Comparison of ENCODE assay signal across 9 cellular contexts in genomic region chr17:17032131-17032692, GRCh38. TPM values are rescaled to one million over a fixed set of nuclear protein-coding genes. Genes with fewer than 3 reads are reported as not detected.
DNase-seq lines count a peak whose midpoint lies in the region; ATAC-seq, FAIRE-seq and TF ChIP-seq lines count a peak whose summit lies in the region.
"Had no signal": no experiment of that assay in that cellular context is flagged by ENCODE, and none has a peak within 500 bp of the region (broad histone marks: within the 10 kb centered on the region; RNA-seq: fewer than 3 reads in every experiment).

No MANE protein-coding gene starts in this region.

- H3K79me1 ChIP-seq in H1 (ENCODE audit: low read depth, low read length): no peaks in the 10 kb centered on the region

- no peak overlapping the region for H3K4ac ChIP-seq in H1 (replicated peaks; ENCODE audit: insufficient read length, low read depth, low read length)

- H3K4me3 Mint-ChIP-seq in type B pancreatic cell: no peak overlapping the region

- H4K5ac ChIP-seq in H1 (ENCODE audit: insufficient read length, low read depth, low read length): no peak overlapping the region

- no peak for TF ChIP-seq POLR2A in H1 (IDR thresholded peaks at IDR 0.05; ENCODE audit: control extremely low read depth in 1 of 2, low read depth in 2 of 2, low read length in 2 of 2)

- H3K27ac ChIP-seq in H1 (ENCODE audit: low read depth, low read length) (no peak overlapping the region), lung (ENCODE audit: low read depth in 1 of 2, low read length in 1 of 2) (peak overlapping the region; percentile 73 to 75)

- TF ChIP-seq CTCF in H1 (IDR thresholded peaks at IDR 0.05; ENCODE audit: control extremely low read depth in 1 of 3, insufficient read depth in 1 of 3, low read depth in 1 of 3, low read length in 3 of 3): peak in 1 of 3 experiments; percentile 4; a peak in 1 of 4 replicates
- no peak for TF ChIP-seq CTCF in lung (IDR thresholded peaks at IDR 0.05; ENCODE audit: control extremely low read depth, extremely low read depth)
- TF ChIP-seq CTCF in type B pancreatic cell (conservative IDR thresholded peaks at IDR 0.05): no peak

- H2BK15ac ChIP-seq in H1 (ENCODE audit: low read length): no peak overlapping the region

- no peak for TF ChIP-seq EP300 in H1 (IDR thresholded peaks at IDR 0.05; ENCODE audit: borderline replicate concordance in 1 of 2, low read depth in 2 of 2, low read length in 2 of 2)

- H3K56ac ChIP-seq in H1 (replicated peaks; ENCODE audit: insufficient read length, low read depth, low read length): no peak overlapping the region

- H2BK20ac ChIP-seq in H1 (ENCODE audit: low read length): no peak overlapping the region

- no peak overlapping the region for H2AFZ ChIP-seq in H1 (ENCODE audit: low read length)

- no peaks in the 10 kb centered on the region; a peak in 1 of 7 replicates for H3K27me3 ChIP-seq in H1 (replicated peaks in 1 of 4; ENCODE audit: control insufficient read depth in 3 of 4, extremely low read depth in 1 of 4, insufficient read depth in 3 of 4, low read length in 3 of 4)
- H3K27me3 ChIP-seq in lung (ENCODE audit: control insufficient read depth, insufficient read depth): no peaks in the 10 kb centered on the region

- H2BK12ac ChIP-seq in H1 (ENCODE audit: low read depth, low read length): no peak overlapping the region

- no peak overlapping the region for H3K23ac ChIP-seq in H1 (ENCODE audit: insufficient read length)

- no peaks in the 10 kb centered on the region for H4K20me1 ChIP-seq in H1 (replicated peaks in 1 of 2; ENCODE audit: control insufficient read depth in 1 of 2, insufficient read depth in 2 of 2, low read length in 2 of 2)

- H3K4me1 Mint-ChIP-seq in type B pancreatic cell (ENCODE audit: unreplicated experiment): peaks cover 38% of the 10 kb centered on the region

- no peaks in the 10 kb centered on the region for H3K9me3 Mint-ChIP-seq in type B pancreatic cell

- peak in 1 of 2 experiments; percentile 4; a peak in 1 of 4 replicates for TF ChIP-seq RAD21 in H1 (IDR thresholded peaks at IDR 0.05 in 1 of 2, conservative IDR thresholded peaks at IDR 0.05 in 1 of 2; ENCODE audit: low read depth in 2 of 2, low read length in 2 of 2)

- H2AK5ac ChIP-seq in H1 (ENCODE audit: low read depth, low read length): no peak overlapping the region

- no peak overlapping the region for H3K9ac ChIP-seq in H1 (replicated peaks in 1 of 4; ENCODE audit: extremely low read depth in 1 of 4, low read depth in 3 of 4, low read length in 3 of 4)

- POLR2A ChIA-PET in H1 (lab: Charles Lee; ENCODE audit: partially characterized antibody): no interaction called here

- no peaks in the 10 kb centered on the region for H3K36me3 Mint-ChIP-seq in type B pancreatic cell

- 90% methylated on average over 13 of the region's 13 CpGs; no CpG with 5 or more reads in 1 of the 2 experiments for WGBS in H1 (ENCODE audit: extremely low coverage in 1 of 2, insufficient coverage in 1 of 2, insufficient read length in 1 of 2, insufficient replicate concordance in 2 of 2, low coverage in 1 of 2, low lambda C conversion rate in 2 of 2, missing lambda C conversion rate in 1 of 2), 2 experiments
- 47 to 72% methylated on average over 13 of the region's 13 CpGs for WGBS in lung, 2 donors

- no peak overlapping the region for H4K91ac ChIP-seq in H1 (replicated peaks; ENCODE audit: insufficient read length, low read length)

- no peak overlapping the region for H3K18ac ChIP-seq in H1 (ENCODE audit: extremely low read depth, low read length)

- DNase-seq in RCC 7860 (ENCODE audit: low spot score) (peak; percentile 62), H1 (ENCODE audit: low read depth in 1 of 2, low spot score in 2 of 2) (no peak), lung (ENCODE audit: low spot score) (no peak), type B pancreatic cell (ENCODE audit: extremely low spot score, unreplicated experiment) (no peak), NOMO-1 (lab: John Stamatoyannopoulos, UW; ENCODE audit: unreplicated experiment in 2 of 2) (no peak), NCI-H187 (lab: John Stamatoyannopoulos, UW) (no peak)
- no peak for DNase-seq in activated CD4-positive, alpha-beta T cell treated with anti-CD3 and anti-CD28 coated beads, Interleukin-2, amount 50 U/mL, for 48 hours
- DNase-seq: NCI-H2171; stimulated activated CD4-positive, alpha-beta T cell treated with anti-CD3 and anti-CD28 coated beads, Interleukin-15, amount 100 ng/mL, for 24 hours had no signal

- no peaks in the 10 kb centered on the region for H3K27me3 Mint-ChIP-seq in type B pancreatic cell

- peak; percentile 19 for ATAC-seq in lung (ENCODE audit: insufficient read depth, low FRiP score)

- CTCF ChIA-PET in H1 (lab: Charles Lee; ENCODE audit: partially characterized antibody): interaction anchor here (0.7 to 1.7 kb wide), 7 partner anchors 9 to 114 kb away, joined by 3 to 5 read pairs (median 3); no protein-coding TSS in a partner anchor

- H3K79me2 ChIP-seq in H1 (ENCODE audit: control insufficient read depth in 1 of 2, insufficient read depth in 2 of 2, low read length in 2 of 2): no peaks in the 10 kb centered on the region

- H3K4me3 ChIP-seq in H1 (ENCODE audit: extremely low read depth in 1 of 4, insufficient read depth in 2 of 4, low read depth in 3 of 4, low read length in 4 of 4) (no peak overlapping the region), lung (no peak overlapping the region)

- H3K4me1 ChIP-seq in H1 (replicated peaks in 1 of 4; ENCODE audit: control insufficient read depth in 3 of 4, insufficient read depth in 4 of 4, low read length in 3 of 4): peaks cover 5 to 24% (median 15%) of the 10 kb centered on the region in 4 experiments
- peaks cover 0 to 19% of the 10 kb centered on the region in 2 donors for H3K4me1 ChIP-seq in lung (ENCODE audit: control insufficient read depth in 2 of 2, insufficient read depth in 2 of 2, low read length in 2 of 2)

- H2BK120ac ChIP-seq in H1 (replicated peaks; ENCODE audit: low read depth, low read length): no peak overlapping the region

- H2BK5ac ChIP-seq in H1 (ENCODE audit: low read depth, low read length): peak overlapping the region; percentile 20; the same call in 1 of the 2 replicates

- FAIRE-seq in RCC 7860 (lab: Jason Lieb, UNC) (no peak), H1 (lab: Jason Lieb, UNC) (no peak)

- no peak overlapping the region for H4K8ac ChIP-seq in H1 (ENCODE audit: extremely low read depth, insufficient read depth, low read length)

- H3K14ac ChIP-seq in H1 (ENCODE audit: insufficient read length): no peak overlapping the region

- no peaks in the 10 kb centered on the region for H3K36me3 ChIP-seq in H1 (ENCODE audit: control insufficient read depth in 2 of 4, insufficient read depth in 4 of 4, low read length in 3 of 4)
- H3K36me3 ChIP-seq in lung (ENCODE audit: control insufficient read depth in 2 of 2, insufficient read depth in 2 of 2, low read length in 2 of 2): no peaks in the 10 kb centered on the region

- no peak overlapping the region for H3K4me2 ChIP-seq in H1 (ENCODE audit: insufficient read depth in 1 of 2, low read depth in 2 of 2, low read length in 2 of 2)

- H3K27ac Mint-ChIP-seq in type B pancreatic cell: peak overlapping the region; percentile 80

- no peaks in the 10 kb centered on the region for H3K9me3 ChIP-seq in H1 (ENCODE audit: insufficient read depth in 2 of 2, low read depth in 1 of 2, low read length in 1 of 2)
- H3K9me3 ChIP-seq in lung (ENCODE audit: control insufficient read depth in 2 of 2, insufficient read depth in 1 of 2, low read length in 1 of 2): no peaks in the 10 kb centered on the region

- no peaks in the 10 kb centered on the region; the same call in 1 of the 2 replicates for H3K23me2 ChIP-seq in H1 (ENCODE audit: low read depth, low read length)

TF ChIP-seq in H1, 55 proteins besides CTCF, POLR2A, EP300 and RAD21:
- TF ChIP-seq SP1 (IDR thresholded peaks at IDR 0.05; ENCODE audit: low read depth, low read length) (no peak), BACH1 (IDR thresholded peaks at IDR 0.05; ENCODE audit: low read length) (no peak), CHD1 (IDR thresholded peaks at IDR 0.05; ENCODE audit: low read depth, low read length) (no peak), PHF8 (conservative IDR thresholded peaks at IDR 0.05; ENCODE audit: low read depth, low read length) (no peak), HDAC6 (IDR thresholded peaks at IDR 0.05; ENCODE audit: low read depth, low read length) (no peak), HDAC2 (IDR thresholded peaks at IDR 0.05; ENCODE audit: borderline replicate concordance in 1 of 2, low read depth in 2 of 2, low read length in 2 of 2) (no peak), FOSL1 (IDR thresholded peaks at IDR 0.05; ENCODE audit: insufficient read depth, low read depth, low read length) (no peak), SRF (IDR thresholded peaks at IDR 0.05; ENCODE audit: low read depth, low read length) (no peak), TEAD4 (IDR thresholded peaks at IDR 0.05; ENCODE audit: low read depth, low read length) (no peak), EZH2 (IDR thresholded peaks at IDR 0.05; ENCODE audit: low read depth, low read length, severe bottlenecking) (no peak), RBBP5 (IDR thresholded peaks at IDR 0.05; ENCODE audit: borderline replicate concordance, low read depth, low read length) (no peak), MAFK (IDR thresholded peaks at IDR 0.05; ENCODE audit: low read depth, low read length) (no peak), ATF3 (IDR thresholded peaks at IDR 0.05; ENCODE audit: insufficient read depth, low read depth, low read length) (no peak), CEBPB (IDR thresholded peaks at IDR 0.05; ENCODE audit: low read depth, low read length) (no peak)
- TF ChIP-seq, protein P1, sequence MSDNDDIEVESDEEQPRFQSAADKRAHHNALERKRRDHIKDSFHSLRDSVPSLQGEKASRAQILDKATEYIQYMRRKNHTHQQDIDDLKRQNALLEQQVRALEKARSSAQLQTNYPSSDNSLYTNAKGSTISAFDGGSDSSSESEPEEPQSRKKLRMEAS (IDR thresholded peaks at IDR 0.05): no peak

RNA-seq across cellular contexts. Expression of gene MPRIP, which starts 10.0 kb away (rescaled TPM):
- 145 and 146 TPM in 2 replicates for total RNA-seq in H1 (2021; fragmentation: NEBNext Ultra II Directional; extraction: Animal tissue kit (Norgen Biotek cat#: 25700))
- 48.6 and 62.8 TPM in 2 replicates for polyA plus RNA-seq in H1 (2011; rRNA removed)
- polyA plus RNA-seq in H1 (2011; cell fraction: cytosol; rRNA removed): 54.0 TPM
- polyA plus RNA-seq in H1 (2011; cell fraction: nucleus; rRNA removed): 111 TPM
- polyA plus RNA-seq in H1 (2012, experiment 1 of 2): 77.7 to 92.1 TPM (median 86.1 TPM) in 4 replicates
- 68.9 TPM for polyA plus RNA-seq in H1 (2012, experiment 2 of 2)
- polyA plus RNA-seq in H1 (2013, experiment 1 of 2): 55.7 TPM
- 57.6 TPM for polyA plus RNA-seq in H1 (2013, experiment 2 of 2)
- polyA minus RNA-seq in H1 (2011; rRNA and poly(A)+ RNA removed): 82.0 and 97.2 TPM in 2 replicates
- 58.9 TPM for polyA minus RNA-seq in H1 (2011; cell fraction: cytosol; rRNA and poly(A)+ RNA removed)
- 60.1 TPM for polyA minus RNA-seq in H1 (2011; cell fraction: nucleus; rRNA and poly(A)+ RNA removed)
- total RNA-seq in lung: 100 to 1,000 TPM; 181 to 342 TPM
- 100 to 1,000 TPM; 121 to 168 TPM for polyA plus RNA-seq in lung
- total RNA-seq in type B pancreatic cell (ENCODE audit: low replicate concordance): 275 and 367 TPM in 2 replicates
